ENCODE assay signal across 8 cellular contexts in the genomic region with DNA sequence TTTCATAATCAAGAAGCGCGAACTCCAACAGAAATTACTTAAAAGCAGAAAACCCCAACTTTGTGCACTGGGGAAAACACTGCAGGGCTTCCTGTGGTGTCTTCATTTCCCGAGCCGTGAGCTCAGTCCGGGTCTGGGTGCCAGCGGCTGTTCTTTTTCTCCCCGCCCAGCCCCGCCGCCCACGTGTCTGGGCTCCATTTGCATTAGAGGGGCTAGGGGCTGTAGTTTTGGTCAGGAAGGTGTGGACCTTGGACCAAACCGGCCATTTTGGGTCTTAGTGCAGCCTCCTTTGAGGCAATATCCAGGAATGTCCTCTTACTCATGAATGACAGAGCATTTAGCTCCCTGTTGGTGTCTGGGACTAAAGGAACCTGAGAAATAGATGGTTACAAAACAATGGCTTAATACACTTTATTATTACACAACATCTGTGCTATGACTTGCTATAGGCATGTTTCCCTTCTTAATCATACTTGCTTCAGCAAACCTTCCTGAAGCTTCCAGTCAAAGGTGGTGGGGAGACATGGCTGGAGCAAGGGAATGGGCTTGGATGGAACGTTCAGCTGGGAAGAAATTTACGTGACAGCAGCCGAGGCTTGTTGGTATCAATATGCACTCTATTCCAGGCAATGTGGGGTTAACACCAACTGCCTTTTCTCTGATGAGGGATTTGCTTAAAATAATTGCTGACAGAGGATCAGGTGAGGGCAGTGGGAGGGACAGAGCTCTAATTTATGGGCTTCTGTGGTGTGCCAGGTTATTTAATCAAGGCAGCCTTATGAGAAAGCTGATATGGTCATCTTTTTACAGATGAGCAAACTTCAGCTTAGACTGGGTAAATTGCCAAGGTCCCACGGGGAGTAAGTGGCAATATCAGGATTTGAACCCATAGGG. TPM values are rescaled to one million over a fixed set of nuclear protein-coding genes. Genes with fewer than 3 reads are reported as not detected.
DNase-seq lines count a peak whose midpoint lies in the region; ATAC-seq and TF ChIP-seq lines count a peak whose summit lies in the region.

No MANE protein-coding gene starts in this region.

- H3K27ac ChIP-seq in urinary bladder (ENCODE audit: low read depth) = peak overlapping the region; percentile 73

- POLR2A ChIA-PET in BJ (lab: Charles Lee) = no interaction called here

- ATAC-seq in GM21723 (IDR thresholded peaks at IDR 0.05; ENCODE audit: unreplicated experiment) (peak; percentile 34), GM19035 (IDR thresholded peaks at IDR 0.05; ENCODE audit: unreplicated experiment) (no peak)
- peak; percentile 49 to 56 for ATAC-seq in activated T-cell treated with anti-CD3 and anti-CD28 coated beads, Interleukin-2, amount 50 U/mL, for 72 hours (replicated peaks in 1 of 2)
- ATAC-seq in natural killer cell treated with Interleukin-12 subunit alpha and Interleukin-12 subunit beta and Interleukin-15 and Interleukin-18, amount 100 ng/mL, for 72 hours = peak; percentile 79 to 85

- no peak for TF ChIP-seq CTCF in BJ (IDR thresholded peaks at IDR 0.05; ENCODE audit: insufficient read depth, low read depth, low read length)

- no peaks in the 10 kb centered on the region for H3K27me3 Mint-ChIP-seq in activated T-cell treated with anti-CD3 and anti-CD28 coated beads, Interleukin-2, amount 50 U/mL, for 72 hours (ENCODE audit: low read depth)
- H3K27me3 Mint-ChIP-seq in natural killer cell treated with Interleukin-12 subunit alpha and Interleukin-12 subunit beta and Interleukin-15 and Interleukin-18, amount 100 ng/mL, for 72 hours = no peaks in the 10 kb centered on the region

- H3K27me3 ChIP-seq in BJ (ENCODE audit: control insufficient read depth, insufficient read depth, low read length) = no peaks in the 10 kb centered on the region

- H3K4me3 Mint-ChIP-seq in activated T-cell treated with anti-CD3 and anti-CD28 coated beads, Interleukin-2, amount 50 U/mL, for 72 hours = peak overlapping the region; percentile 94 to 99
- H3K4me3 Mint-ChIP-seq in natural killer cell treated with Interleukin-12 subunit alpha and Interleukin-12 subunit beta and Interleukin-15 and Interleukin-18, amount 100 ng/mL, for 72 hours = peak overlapping the region; percentile 87

- 12% methylated on average over 15 of the region's 15 CpGs for WGBS in urinary bladder

- H3K4me1 Mint-ChIP-seq in activated T-cell treated with anti-CD3 and anti-CD28 coated beads, Interleukin-2, amount 50 U/mL, for 72 hours (ENCODE audit: low read depth) = peaks cover 50% of the 10 kb centered on the region
- peaks cover 67 to 70% of the 10 kb centered on the region in 2 donors for H3K4me1 Mint-ChIP-seq in natural killer cell treated with Interleukin-12 subunit alpha and Interleukin-12 subunit beta and Interleukin-15 and Interleukin-18, amount 100 ng/mL, for 72 hours (ENCODE audit: low read depth in 2 of 2)

- no peak overlapping the region for H3K27ac Mint-ChIP-seq in activated T-cell treated with anti-CD3 and anti-CD28 coated beads, Interleukin-2, amount 50 U/mL, for 72 hours
- H3K27ac Mint-ChIP-seq in natural killer cell treated with Interleukin-12 subunit alpha and Interleukin-12 subunit beta and Interleukin-15 and Interleukin-18, amount 100 ng/mL, for 72 hours = peak overlapping the region; percentile 98 to 99

- H3K36me3 ChIP-seq in BJ (ENCODE audit: control insufficient read depth, insufficient read depth, low read length) (no peaks in the 10 kb centered on the region), urinary bladder (ENCODE audit: insufficient read depth) (no peaks in the 10 kb centered on the region)

- H3K9me3 Mint-ChIP-seq in activated T-cell treated with anti-CD3 and anti-CD28 coated beads, Interleukin-2, amount 50 U/mL, for 72 hours = no peaks in the 10 kb centered on the region
- H3K9me3 Mint-ChIP-seq in natural killer cell treated with Interleukin-12 subunit alpha and Interleukin-12 subunit beta and Interleukin-15 and Interleukin-18, amount 100 ng/mL, for 72 hours = no peaks in the 10 kb centered on the region

- CTCF ChIA-PET in BJ (lab: Yijun Ruan, JAX) = interaction anchor here (0.7 to 2.5 kb wide), 6 partner anchors 12 to 700 kb away, joined by 3 to 14 read pairs (median 3); a partner anchor contains a TSS

- H3K36me3 Mint-ChIP-seq in activated T-cell treated with anti-CD3 and anti-CD28 coated beads, Interleukin-2, amount 50 U/mL, for 72 hours (ENCODE audit: insufficient read depth in 2 of 2) = peaks cover 0 to 1% of the 10 kb centered on the region in 2 donors
- H3K36me3 Mint-ChIP-seq in natural killer cell treated with Interleukin-12 subunit alpha and Interleukin-12 subunit beta and Interleukin-15 and Interleukin-18, amount 100 ng/mL, for 72 hours = no peaks in the 10 kb centered on the region

- H3K4me3 ChIP-seq in BJ (ENCODE audit: low read depth, low read length) (peak overlapping the region; percentile 85), urinary bladder (ENCODE audit: low read depth, low read length) (peak overlapping the region; percentile 70)

- DNase-seq in BJ (ENCODE audit: low read depth) = peak; percentile 39
- peak; percentile 88 for DNase-seq in NCI-H82 (lab: John Stamatoyannopoulos, UW)
- DNase-seq in activated T-cell treated with anti-CD3 and anti-CD28 coated beads, Interleukin-2, amount 50 U/mL, for 72 hours = peak; percentile 54 to 55
- peak; percentile 69 for DNase-seq in fibroblast of peridontal ligament (ENCODE audit: extremely low read depth)
- peak; percentile 92 for DNase-seq in natural killer cell treated with Interleukin-12 subunit alpha and Interleukin-12 subunit beta and Interleukin-15 and Interleukin-18, amount 100 ng/mL, for 72 hours (ENCODE audit: low spot score)

- no peaks in the 10 kb centered on the region for H3K4me1 ChIP-seq in urinary bladder (ENCODE audit: insufficient read depth)

RNA-seq across cellular contexts. Expression of a gene that starts 1.1 kb away (rescaled TPM):
- 37.9 and 64.5 TPM in 2 replicates for polyA plus RNA-seq in BJ (2011; rRNA removed)
- polyA minus RNA-seq in BJ (2011; rRNA and poly(A)+ RNA removed) = 18.3 and 30.2 TPM in 2 replicates
- total RNA-seq in activated T-cell treated with anti-CD3 and anti-CD28 coated beads, Interleukin-2, amount 50 U/mL, for 72 hours = 10 to 100 TPM; 12.6 to 13.4 TPM
- 10 to 100 TPM; 40.3 to 52.0 TPM for total RNA-seq in natural killer cell treated with Interleukin-12 subunit alpha and Interleukin-12 subunit beta and Interleukin-15 and Interleukin-18, amount 100 ng/mL, for 72 hours
- total RNA-seq in urinary bladder = 21.4 TPM
- polyA plus RNA-seq in urinary bladder = 81.8 TPM

RNA-seq across cellular contexts. Expression of a gene that starts 25.0 kb away (rescaled TPM):
- 0.48 and 0.54 TPM in 2 replicates for polyA plus RNA-seq in BJ (2011; rRNA removed)
- not detected in 2 replicates for polyA minus RNA-seq in BJ (2011; rRNA and poly(A)+ RNA removed)
- total RNA-seq in activated T-cell treated with anti-CD3 and anti-CD28 coated beads, Interleukin-2, amount 50 U/mL, for 72 hours = under 1 TPM in 1 of 2 donors, not detected in 1; 0.41 TPM
- total RNA-seq in natural killer cell treated with Interleukin-12 subunit alpha and Interleukin-12 subunit beta and Interleukin-15 and Interleukin-18, amount 100 ng/mL, for 72 hours = not detected
- 0.42 TPM for total RNA-seq in urinary bladder
- polyA plus RNA-seq in urinary bladder = 3.2 TPM

RNA-seq across cellular contexts. Expression of a gene that starts 45.5 kb away (rescaled TPM):
- polyA plus RNA-seq in BJ (2011; rRNA removed) (0.01 TPM in 1 of 2 replicates, not detected in the other), urinary bladder (0.01 TPM)
- polyA minus RNA-seq in BJ (2011; rRNA and poly(A)+ RNA removed) = under 0.01 TPM in 1 of 2 replicates, not detected in the other
- total RNA-seq in activated T-cell treated with anti-CD3 and anti-CD28 coated beads, Interleukin-2, amount 50 U/mL, for 72 hours = under 1 TPM; 0.12 to 0.30 TPM
- 10 to 100 TPM; 29.3 to 41.5 TPM for total RNA-seq in natural killer cell treated with Interleukin-12 subunit alpha and Interleukin-12 subunit beta and Interleukin-15 and Interleukin-18, amount 100 ng/mL, for 72 hours
- 0.21 TPM for total RNA-seq in urinary bladder

RNA-seq across cellular contexts. Expression of a gene that starts 56.0 kb away (rescaled TPM):
- polyA plus RNA-seq in BJ (2011; rRNA removed) = 49.5 and 77.1 TPM in 2 replicates
- 29.9 and 44.6 TPM in 2 replicates for polyA minus RNA-seq in BJ (2011; rRNA and poly(A)+ RNA removed)
- total RNA-seq in activated T-cell treated with anti-CD3 and anti-CD28 coated beads, Interleukin-2, amount 50 U/mL, for 72 hours = 10 to 100 TPM; 76.5 to 78.7 TPM
- total RNA-seq in natural killer cell treated with Interleukin-12 subunit alpha and Interleukin-12 subunit beta and Interleukin-15 and Interleukin-18, amount 100 ng/mL, for 72 hours = 100 to 1,000 TPM; 115 to 153 TPM
- 20.5 TPM for total RNA-seq in urinary bladder
- 47.1 TPM for polyA plus RNA-seq in urinary bladder

Comparison
In these comparisons a context has a peak if more than half of its experiments do, and no peak if none do; other contexts are left out.
1. DNase-seq: peak in every context shown above with its lines; median percentile 92 in natural killer cell treated with Interleukin-12 subunit alpha and Interleukin-12 subunit beta and Interleukin-15 and Interleukin-18, amount 100 ng/mL, for 72 hours; 88 in NCI-H82; 69 in fibroblast of peridontal ligament; 54 in activated T-cell treated with anti-CD3 and anti-CD28 coated beads, Interleukin-2, amount 50 U/mL, for 72 hours; 39 in BJ.
2. RNA of a gene that starts 45.5 kb away (total RNA-seq): 29.3 to 41.5 TPM in natural killer cell treated with Interleukin-12 subunit alpha and Interleukin-12 subunit beta and Interleukin-15 and Interleukin-18, amount 100 ng/mL, for 72 hours; 0.12 to 0.30 TPM in activated T-cell treated with anti-CD3 and anti-CD28 coated beads, Interleukin-2, amount 50 U/mL, for 72 hours and 0.21 TPM in urinary bladder (single experiment); every median in the first group is over 10 times any median in the second.